ENCODE assay signal across 18 cellular contexts in the genomic region with DNA sequence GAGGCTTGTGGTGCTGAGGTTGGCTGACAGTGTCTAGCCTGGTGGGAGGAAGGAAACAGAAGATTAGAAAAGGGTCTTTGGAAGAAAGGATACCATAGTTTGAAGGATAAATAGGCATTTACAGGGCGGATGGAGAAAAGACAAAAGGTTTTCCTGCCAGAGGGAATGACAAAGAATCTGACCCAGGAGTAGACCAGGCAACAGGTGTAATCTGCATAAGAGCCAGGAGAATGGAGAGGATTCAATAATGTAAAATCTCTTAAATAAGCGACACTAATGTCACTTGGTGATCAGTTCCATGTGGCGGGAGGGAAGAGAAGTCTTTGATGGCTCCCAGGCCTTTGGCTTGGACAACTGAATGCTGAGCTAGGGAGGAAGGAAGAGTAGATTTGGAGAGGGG. TPM values are rescaled to one million over a fixed set of nuclear protein-coding genes. Genes with fewer than 3 reads are reported as not detected.
DNase-seq lines count a peak whose midpoint lies in the region; ATAC-seq and TF ChIP-seq lines count a peak whose summit lies in the region.
"Had no signal": no experiment of that assay in that cellular context is flagged by ENCODE, and none has a peak within 500 bp of the region (broad histone marks: within the 10 kb centered on the region; RNA-seq: fewer than 3 reads in every experiment).

No MANE protein-coding gene starts in this region.

- no peak for ATAC-seq in activated CD8-positive, alpha-beta memory T cell treated with anti-CD3 and anti-CD28 coated beads, Interleukin-2, amount 10 ng/mL, durations not matched to agents 7 days and 5 days
- ATAC-seq in GM19455 (IDR thresholded peaks at IDR 0.05; ENCODE audit: unreplicated experiment) (no peak), lower lobe of right lung (no peak)

- no peak overlapping the region for H3K27ac ChIP-seq in HEK293 (ENCODE audit: extremely low read depth, low read depth, low read length)
- H3K27ac ChIP-seq in lower lobe of right lung, result no peak overlapping the region
- H3K27ac ChIP-seq: 22Rv1, BLaER1, C4-2B had no signal

- POLR2A ChIA-PET in HEK293 (lab: Yijun Ruan, JAX), result no interaction called here

- H3K4me3 ChIP-seq in HEK293 (ENCODE audit: low read depth, low read length) (no peak overlapping the region), lower lobe of right lung (no peak overlapping the region)
- H3K4me3 ChIP-seq: BLaER1 had no signal

- H3K9me3 Mint-ChIP-seq in activated CD8-positive, alpha-beta memory T cell treated with anti-CD3 and anti-CD28 coated beads, Interleukin-2, amount 10 ng/mL, durations not matched to agents 7 days and 5 days (ENCODE audit: low read depth), result no peaks in the 10 kb centered on the region
- no peaks in the 10 kb centered on the region for H3K9me3 Mint-ChIP-seq in neural crest cell
- H3K9me3 Mint-ChIP-seq: CD4-positive, alpha-beta T cell had no signal

- no peaks in the 10 kb centered on the region for H3K27me3 ChIP-seq in lower lobe of right lung (ENCODE audit: low read depth)
- H3K27me3 ChIP-seq: BLaER1 had no signal

- H3K9me3 ChIP-seq in HEK293 (ENCODE audit: control insufficient read depth, insufficient read depth, low read depth, low read length), result no peaks in the 10 kb centered on the region
- no peaks in the 10 kb centered on the region for H3K9me3 ChIP-seq in lower lobe of right lung
- H3K9me3 ChIP-seq: BLaER1 had no signal

- peak overlapping the region; percentile 21 for H3K27ac Mint-ChIP-seq in activated CD8-positive, alpha-beta memory T cell treated with anti-CD3 and anti-CD28 coated beads, Interleukin-2, amount 10 ng/mL, durations not matched to agents 7 days and 5 days
- H3K27ac Mint-ChIP-seq in neural crest cell (ENCODE audit: unreplicated experiment), result peak overlapping the region; percentile 2
- H3K27ac Mint-ChIP-seq: B cell; CD4-positive, alpha-beta T cell had no signal

- peaks cover 3% of the 10 kb centered on the region for H3K36me3 Mint-ChIP-seq in activated CD8-positive, alpha-beta memory T cell treated with anti-CD3 and anti-CD28 coated beads, Interleukin-2, amount 10 ng/mL, durations not matched to agents 7 days and 5 days
- no peaks in the 10 kb centered on the region for H3K36me3 Mint-ChIP-seq in neural crest cell (ENCODE audit: low read depth)

- H3K4me1 Mint-ChIP-seq in activated CD8-positive, alpha-beta memory T cell treated with anti-CD3 and anti-CD28 coated beads, Interleukin-2, amount 10 ng/mL, durations not matched to agents 7 days and 5 days, result no peaks in the 10 kb centered on the region
- peaks cover 6% of the 10 kb centered on the region for H3K4me1 Mint-ChIP-seq in neural crest cell
- H3K4me1 Mint-ChIP-seq: B cell had no signal

- H3K36me3 ChIP-seq in HEK293 (ENCODE audit: control insufficient read depth in 2 of 2, insufficient read depth in 1 of 2, low read length in 2 of 2) (peaks cover 0 to 47% of the 10 kb centered on the region in 2 experiments; a peak in 2 of 3 replicates), lower lobe of right lung (peaks cover 34% of the 10 kb centered on the region)

- DNase-seq in activated CD8-positive, alpha-beta memory T cell treated with anti-CD3 and anti-CD28 coated beads, Interleukin-2, amount 10 ng/mL, durations not matched to agents 7 days and 5 days, result no peak
- no peak for DNase-seq in activated CD8-positive, alpha-beta memory T cell treated with anti-CD3 and anti-CD28 coated beads, Interleukin-2, amount 50 U/mL, for 48 hours
- no peak for DNase-seq in neural crest cell (ENCODE audit: low read depth, low spot score)
- DNase-seq in lower lobe of right lung, result no peak
- DNase-seq: Calu3; CD4-positive, alpha-beta T cell; COR-L47; DMS53; DMS79 treated with DMSO at 0.1 percent for 48 hours; GF-D8; GOT3; HCEC 1CT had no signal

- intact Hi-C loops in lower lobe of right lung (cut with DNase I), result no loop called here

- TF ChIP-seq CTCF in HEK293 (tag by site-specific recombination; IDR thresholded peaks at IDR 0.05) (no peak), neural crest cell (conservative IDR thresholded peaks at IDR 0.05) (no peak), lower lobe of right lung (IDR thresholded peaks at IDR 0.05) (no peak)

- no peak overlapping the region for H3K4me3 Mint-ChIP-seq in activated CD8-positive, alpha-beta memory T cell treated with anti-CD3 and anti-CD28 coated beads, Interleukin-2, amount 10 ng/mL, durations not matched to agents 7 days and 5 days
- no peak overlapping the region for H3K4me3 Mint-ChIP-seq in neural crest cell
- H3K4me3 Mint-ChIP-seq: B cell; CD4-positive, alpha-beta T cell had no signal

- CTCF ChIA-PET in activated CD8-positive, alpha-beta memory T cell treated with anti-CD3 and anti-CD28 coated beads, Interleukin-2, amount 10 ng/mL, durations not matched to agents 7 days and 5 days (lab: Charles Lee), result interaction anchor here (0.7 to 0.9 kb wide), 2 partner anchors 9 to 24 kb away, joined by 3 to 4 read pairs; no protein-coding TSS in a partner anchor
- CTCF ChIA-PET in HEK293 (lab: Yijun Ruan, JAX), result interaction anchor here (0.6 kb wide), 1 partner anchor 1358 kb away, joined by 3 read pairs; no protein-coding TSS in a partner anchor

- H3K4me1 ChIP-seq in HEK293 (ENCODE audit: control insufficient read depth, insufficient read depth, low read length) (no peaks in the 10 kb centered on the region), lower lobe of right lung (no peaks in the 10 kb centered on the region)
- H3K4me1 ChIP-seq: BLaER1 had no signal

- no peaks in the 10 kb centered on the region for H3K27me3 Mint-ChIP-seq in activated CD8-positive, alpha-beta memory T cell treated with anti-CD3 and anti-CD28 coated beads, Interleukin-2, amount 10 ng/mL, durations not matched to agents 7 days and 5 days
- no peaks in the 10 kb centered on the region for H3K27me3 Mint-ChIP-seq in neural crest cell (ENCODE audit: low read depth)
- H3K27me3 Mint-ChIP-seq: B cell; CD4-positive, alpha-beta T cell had no signal

TF ChIP-seq in HEK293, 187 proteins besides CTCF, POLR2A, EP300 and RAD21:
- TF ChIP-seq WT1 (tag by site-specific recombination; IDR thresholded peaks at IDR 0.05) (no peak), ZNF394 (tag by site-specific recombination; IDR thresholded peaks at IDR 0.05; ENCODE audit: borderline replicate concordance) (no peak), SP2 (tag by site-specific recombination; IDR thresholded peaks at IDR 0.05) (no peak), ZNF792 (tag by site-specific recombination; IDR thresholded peaks at IDR 0.05) (no peak), ZNF16 (tag by site-specific recombination; IDR thresholded peaks at IDR 0.05; ENCODE audit: low read depth) (no peak), ZNF670 (tag by site-specific recombination; IDR thresholded peaks at IDR 0.05; ENCODE audit: low read depth) (no peak), SCRT1 (tag by site-specific recombination; IDR thresholded peaks at IDR 0.05; ENCODE audit: borderline replicate concordance) (peak; percentile 80), SCRT2 (tag by site-specific recombination; IDR thresholded peaks at IDR 0.05) (peak; percentile 89)

RNA-seq across cellular contexts. Expression of a gene that starts 9.4 kb away (rescaled TPM):
- 10 to 100 TPM; 24.5 to 26.9 TPM for total RNA-seq in activated CD8-positive, alpha-beta memory T cell treated with anti-CD3 and anti-CD28 coated beads, Interleukin-2, amount 10 ng/mL, durations not matched to agents 7 days and 5 days
- 24.6 and 28.4 TPM in 2 replicates for total RNA-seq in neural crest cell
- total RNA-seq in lower lobe of right lung, result 16.9 TPM

RNA-seq across cellular contexts. Expression of a gene that starts 15.0 kb away (rescaled TPM):
- under 1 TPM; 0.47 to 0.64 TPM for total RNA-seq in activated CD8-positive, alpha-beta memory T cell treated with anti-CD3 and anti-CD28 coated beads, Interleukin-2, amount 10 ng/mL, durations not matched to agents 7 days and 5 days
- 4.8 and 5.1 TPM in 2 replicates for total RNA-seq in neural crest cell
- total RNA-seq in lower lobe of right lung, result 35.1 TPM

RNA-seq across cellular contexts. Expression of a gene that starts 39.6 kb away (rescaled TPM):
- 100 to 1,000 TPM; 145 to 147 TPM for total RNA-seq in activated CD8-positive, alpha-beta memory T cell treated with anti-CD3 and anti-CD28 coated beads, Interleukin-2, amount 10 ng/mL, durations not matched to agents 7 days and 5 days
- total RNA-seq in neural crest cell (109 and 112 TPM in 2 replicates), lower lobe of right lung (73.9 TPM)
